8 cellular contexts compared by ENCODE assay signal in the genomic region with DNA sequence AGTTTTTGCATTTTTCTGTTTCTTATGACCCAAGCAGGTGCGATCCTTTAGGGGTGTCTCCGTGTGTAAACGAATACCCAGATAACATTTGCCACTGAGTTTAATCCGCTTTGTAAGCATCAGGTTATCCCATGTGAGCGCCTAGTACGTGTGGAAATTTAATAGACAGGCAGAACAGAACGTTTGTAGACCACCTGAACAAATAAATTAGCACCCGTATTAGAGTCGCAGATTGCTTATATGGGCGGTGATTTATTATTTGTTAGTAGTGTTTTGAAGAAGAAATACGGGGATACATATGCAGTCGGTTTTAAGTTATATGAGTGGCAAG. TPM values are rescaled to one million over a fixed set of nuclear protein-coding genes. Genes with fewer than 3 reads are reported as not detected.
DNase-seq lines count a peak whose midpoint lies in the region; ATAC-seq, FAIRE-seq and TF ChIP-seq lines count a peak whose summit lies in the region.

No MANE protein-coding gene starts in this region.

- under 1% methylated on average over 12 of the region's 12 CpGs for WGBS in urinary bladder

- no peak overlapping the region for H3K4me3 Mint-ChIP-seq in activated B cell treated with CpG ODN at 0.5 μM for 24 hours

- FAIRE-seq in H54 (lab: Jason Lieb, UNC), result no peak

- no peaks in the 10 kb centered on the region for H3K27me3 Mint-ChIP-seq in activated B cell treated with CpG ODN at 0.5 μM for 24 hours

- POLR2A ChIA-PET in activated B cell treated with CpG ODN at 0.5 μM for 24 hours (lab: Charles Lee), result interaction anchor here (0.6 to 6.5 kb wide), 15 partner anchors 12 to 1326 kb away, joined by 3 to 141 read pairs (median 4); a partner anchor contains a TSS

- no peak overlapping the region for H3K27ac Mint-ChIP-seq in activated B cell treated with CpG ODN at 0.5 μM for 24 hours

- H3K9me3 Mint-ChIP-seq in activated B cell treated with CpG ODN at 0.5 μM for 24 hours, result no peaks in the 10 kb centered on the region

- peak; percentile 52 for DNase-seq in DMS 273 treated with DMSO at 0.1 percent for 48 hours (lab: John Stamatoyannopoulos, UW)
- no peak for DNase-seq in DMS 273 (lab: John Stamatoyannopoulos, UW; ENCODE audit: unreplicated experiment)
- DNase-seq in activated B cell treated with CpG ODN at 0.5 μM for 24 hours, result no peak
- peak; percentile 87 for DNase-seq in kidney glomerular epithelial cell (lab: John Stamatoyannopoulos, UW)
- no peak for DNase-seq in RPMI8226
- no peak for DNase-seq in H54 (ENCODE audit: insufficient read length, low spot score)

- peaks cover 17% of the 10 kb centered on the region for H3K4me1 Mint-ChIP-seq in activated B cell treated with CpG ODN at 0.5 μM for 24 hours

- peaks cover 21% of the 10 kb centered on the region for H3K36me3 Mint-ChIP-seq in activated B cell treated with CpG ODN at 0.5 μM for 24 hours (ENCODE audit: low read depth)

- intact Hi-C loops in activated B cell treated with CpG ODN at 0.5 μM for 24 hours (cut with micrococcal nuclease), result loop anchor here (1.0 to 10.0 kb wide), 9 partner anchors 29 to 1079 kb away; a partner anchor contains a TSS

- no peak for TF ChIP-seq CTCF in activated B cell treated with CpG ODN at 0.5 μM for 24 hours (IDR thresholded peaks at IDR 0.05)

- ATAC-seq in HG03108 (IDR thresholded peaks at IDR 0.05; ENCODE audit: unreplicated experiment), result peak; percentile 12
- ATAC-seq in activated B cell treated with CpG ODN at 0.5 μM for 24 hours (ENCODE audit: low read depth), result peak; percentile 4

- H3K4me1 ChIP-seq in urinary bladder (ENCODE audit: insufficient read depth), result no peaks in the 10 kb centered on the region

- peak overlapping the region; percentile 54 for H3K27ac ChIP-seq in urinary bladder (ENCODE audit: low read depth)

- H3K4me3 ChIP-seq in urinary bladder (ENCODE audit: low read depth, low read length), result peak overlapping the region; percentile 84

- CTCF ChIA-PET in activated B cell treated with CpG ODN at 0.5 μM for 24 hours (lab: Charles Lee), result interaction anchor here (1.6 kb wide), 1 partner anchor 192 kb away, joined by 4 read pairs; no protein-coding TSS in a partner anchor

- TF ChIP-seq POLR2A in H54 (IDR thresholded peaks at IDR 0.05; ENCODE audit: low read depth, low read length), result no peak

- peaks cover 3% of the 10 kb centered on the region for H3K36me3 ChIP-seq in urinary bladder (ENCODE audit: insufficient read depth)

RNA-seq across cellular contexts. Expression of a gene that starts 0.3 kb away (rescaled TPM):
- 0.64 and 0.69 TPM in 2 replicates for total RNA-seq in activated B cell treated with CpG ODN at 0.5 μM for 24 hours
- 3.6 TPM for total RNA-seq in urinary bladder
- polyA plus RNA-seq in urinary bladder, result 1.0 TPM

RNA-seq across cellular contexts. Expression of a gene that starts 0.5 kb away (rescaled TPM):
- total RNA-seq in activated B cell treated with CpG ODN at 0.5 μM for 24 hours (86.3 and 89.4 TPM in 2 replicates), urinary bladder (32.9 TPM)
- polyA plus RNA-seq in urinary bladder, result 27.7 TPM

RNA-seq across cellular contexts. Expression of a gene that starts 10.2 kb away (rescaled TPM):
- total RNA-seq in activated B cell treated with CpG ODN at 0.5 μM for 24 hours, result not detected in 2 replicates
- total RNA-seq in urinary bladder, result 5.0 TPM
- 0.20 TPM for polyA plus RNA-seq in urinary bladder

RNA-seq across cellular contexts. Expression of a gene that starts 39.5 kb away (rescaled TPM):
- total RNA-seq in activated B cell treated with CpG ODN at 0.5 μM for 24 hours (not detected in 2 replicates), urinary bladder (4.8 TPM)
- 0.60 TPM for polyA plus RNA-seq in urinary bladder

Comparison
In these comparisons a context has a peak if more than half of its experiments do, and no peak if none do; other contexts are left out.
1. DNase-seq: peak in DMS 273 treated with DMSO at 0.1 percent for 48 hours (single experiment) and kidney glomerular epithelial cell (single experiment); none in DMS 273 (single experiment), activated B cell treated with CpG ODN at 0.5 μM for 24 hours (single experiment), RPMI8226 (single experiment) and H54 (single experiment).